Comparison of ENCODE assay signal across 15 cellular contexts in genomic region chr2:23469142-23469540, GRCh38.
DNase-seq lines count a peak whose midpoint lies in the region.
"Had no signal": no experiment of that assay in that cellular context is flagged by ENCODE, and none has a peak within 500 bp of the region (broad histone marks: within the 10 kb centered on the region; RNA-seq: fewer than 3 reads in every experiment).

No MANE protein-coding gene starts in this region.

- H3K9me3 ChIP-seq in muscle layer of colon (ENCODE audit: low read length) (no peaks in the 10 kb centered on the region), stomach smooth muscle (ENCODE audit: control insufficient read depth in 2 of 2, low read length in 2 of 2) (no peaks in the 10 kb centered on the region)
- H3K9me3 ChIP-seq: A549, BE2C had no signal

- intact Hi-C loops in posterior vena cava (cut with DNase I) = no loop called here

- H3K27me3 ChIP-seq in muscle layer of colon (ENCODE audit: control insufficient read depth in 1 of 2, insufficient read depth in 2 of 2, low read length in 2 of 2) = no peaks in the 10 kb centered on the region
- H3K27me3 ChIP-seq in stomach smooth muscle (ENCODE audit: control insufficient read depth in 1 of 2, insufficient read depth in 2 of 2, low read length in 2 of 2) = no peaks in the 10 kb centered on the region
- H3K27me3 ChIP-seq: BE2C had no signal

- H3K36me3 ChIP-seq in muscle layer of colon (ENCODE audit: insufficient read depth, low read length) (no peaks in the 10 kb centered on the region), stomach smooth muscle (ENCODE audit: control insufficient read depth in 2 of 2, insufficient read depth in 2 of 2, low read length in 2 of 2) (no peaks in the 10 kb centered on the region)
- H3K36me3 ChIP-seq: BE2C had no signal

- no peak overlapping the region for H3K9ac ChIP-seq in muscle layer of colon (ENCODE audit: low read length)
- H3K9ac ChIP-seq in stomach smooth muscle (ENCODE audit: low read length in 2 of 2) = peak overlapping the region in 1 of 2 donors; percentile 21

- H3K4me1 ChIP-seq in muscle layer of colon (ENCODE audit: insufficient read depth, low read length) = peaks cover 33% of the 10 kb centered on the region
- peaks cover 27% of the 10 kb centered on the region for H3K4me1 ChIP-seq in stomach smooth muscle (ENCODE audit: control insufficient read depth, insufficient read depth, low read length)
- H3K4me1 ChIP-seq: A549, BE2C had no signal

- H3K4me3 ChIP-seq in muscle layer of colon (ENCODE audit: low read depth in 1 of 2, low read length in 2 of 2) (peak overlapping the region in 1 of 2 donors; percentile 14), stomach smooth muscle (ENCODE audit: low read length in 2 of 2) (no peak overlapping the region)
- H3K4me3 ChIP-seq: A549, GM12878 had no signal

- H3K27ac ChIP-seq in muscle layer of colon (ENCODE audit: low read depth, low read length) = peak overlapping the region; percentile 49
- H3K27ac ChIP-seq in stomach smooth muscle (ENCODE audit: low read length) = peak overlapping the region; percentile 37
- H3K27ac ChIP-seq: A549, C4-2B had no signal

- DNase-seq in posterior vena cava (ENCODE audit: low spot score) (peak; percentile 58), NCI-H1417 treated with DMSO at 0.1 percent for 48 hours (lab: John Stamatoyannopoulos, UW) (no peak), HK-2 (ENCODE audit: unreplicated experiment) (no peak), NCI-H2107 (lab: John Stamatoyannopoulos, UW) (no peak)
- no peak for DNase-seq in activated CD4-positive, alpha-beta T cell treated with anti-CD3 and anti-CD28 coated beads, Interleukin-2, amount 50 U/mL, for 48 hours
- DNase-seq: BE2C; CD4-positive, alpha-beta memory T cell; DMS79; GOT3; H9 had no signal
